ENCODE assay signal across 9 cellular contexts in the genomic region with DNA sequence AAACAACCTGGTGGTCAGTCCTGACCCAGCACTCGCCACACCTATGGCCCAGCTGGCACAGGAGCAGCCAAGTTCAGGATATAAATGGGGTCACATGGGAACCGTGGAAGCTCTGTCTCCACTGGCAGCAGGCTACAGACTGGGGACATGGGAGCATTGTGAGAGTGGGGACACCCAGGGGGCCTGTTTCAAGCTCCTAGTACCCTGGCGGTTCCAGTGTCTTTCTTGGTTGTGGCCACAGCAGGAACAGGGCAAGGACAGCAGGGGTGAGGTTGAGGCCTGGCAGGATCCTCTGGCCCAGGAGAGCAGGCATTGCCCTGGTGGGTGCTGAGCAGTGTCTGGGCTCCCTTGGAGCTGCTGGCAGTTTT. TPM values are rescaled to one million over a fixed set of nuclear protein-coding genes. Genes with fewer than 3 reads are reported as not detected.
DNase-seq lines count a peak whose midpoint lies in the region; ATAC-seq and TF ChIP-seq lines count a peak whose summit lies in the region.
"Had no signal": no experiment of that assay in that cellular context is flagged by ENCODE, and none has a peak within 500 bp of the region (broad histone marks: within the 10 kb centered on the region; RNA-seq: fewer than 3 reads in every experiment).

No MANE protein-coding gene starts in this region.

- intact Hi-C loops in colonic mucosa (cut with DNase I), result loop anchor here (5.0 kb wide), 1 partner anchor 119 kb away; no protein-coding TSS in a partner anchor

- H2AFZ ChIP-seq in neural cell (ENCODE audit: low read depth, low read length), result no peak overlapping the region

- peak overlapping the region; percentile 84 for H3K27ac ChIP-seq in C4-2B
- H3K27ac ChIP-seq in colonic mucosa, result peak overlapping the region; percentile 79
- H3K27ac ChIP-seq in neural cell (ENCODE audit: low read length), result no peak overlapping the region

- H3K4me2 ChIP-seq in neural cell (ENCODE audit: low read length), result peak overlapping the region; percentile 94

- DNase-seq in MV-4-11 (lab: John Stamatoyannopoulos, UW) (peak; percentile 26), colonic mucosa (no peak), AML-193 (lab: John Stamatoyannopoulos, UW) (no peak), retina (no peak)
- DNase-seq: SHP77 had no signal

- H3K4me1 ChIP-seq in colonic mucosa, result peaks cover 41% of the 10 kb centered on the region

- no peaks in the 10 kb centered on the region for H3K27me3 ChIP-seq in colonic mucosa
- H3K27me3 ChIP-seq in neural cell (ENCODE audit: insufficient read depth, low read depth, low read length), result no peaks in the 10 kb centered on the region

- peak overlapping the region; percentile 66 to 100 for H3K9ac ChIP-seq in colonic mucosa (ENCODE audit: low read depth in 2 of 2, low read length in 2 of 2)
- H3K9ac ChIP-seq in neural cell (ENCODE audit: low read length), result peak overlapping the region; percentile 81

- H3K36me3 ChIP-seq in colonic mucosa, result no peaks in the 10 kb centered on the region
- H3K36me3 ChIP-seq in neural cell (ENCODE audit: insufficient read depth, low read length), result no peaks in the 10 kb centered on the region

- TF ChIP-seq RAD21 in neural cell (conservative IDR thresholded peaks at IDR 0.05), result no peak

- no peak for ATAC-seq in GM19351 (IDR thresholded peaks at IDR 0.05; ENCODE audit: unreplicated experiment)
- no peak for ATAC-seq in HG02938 (IDR thresholded peaks at IDR 0.05; ENCODE audit: unreplicated experiment)

- peaks cover 50% of the 10 kb centered on the region for H3K79me2 ChIP-seq in neural cell (replicated peaks; ENCODE audit: insufficient read depth, low read length)

- no peaks in the 10 kb centered on the region for H3K9me2 ChIP-seq in neural cell (ENCODE audit: insufficient read depth, low read length)

- no peaks in the 10 kb centered on the region for H3F3A ChIP-seq in neural cell (ENCODE audit: insufficient read depth, low read length, poor library complexity, severe bottlenecking)

- peak overlapping the region; percentile 70 for H3K4me3 ChIP-seq in colonic mucosa
- peak overlapping the region; percentile 73 for H3K4me3 ChIP-seq in neural cell (ENCODE audit: low read length)

- no peaks in the 10 kb centered on the region for H3K9me3 ChIP-seq in colonic mucosa
- no peaks in the 10 kb centered on the region for H3K9me3 ChIP-seq in neural cell (ENCODE audit: low read length)

- TF ChIP-seq EP300 in neural cell (conservative IDR thresholded peaks at IDR 0.05; ENCODE audit: poor library complexity, severe bottlenecking), result no peak

- H4K20me1 ChIP-seq in neural cell (ENCODE audit: insufficient read depth), result peaks cover 5% of the 10 kb centered on the region

- no peak for TF ChIP-seq CTCF in C4-2B (conservative IDR thresholded peaks at IDR 0.05)
- no peak for TF ChIP-seq CTCF in colonic mucosa (IDR thresholded peaks at IDR 0.05)
- TF ChIP-seq CTCF in neural cell (IDR thresholded peaks at IDR 0.05; ENCODE audit: poor library complexity, severe bottlenecking), result no peak

TF ChIP-seq in neural cell, 6 proteins besides CTCF, POLR2A, EP300 and RAD21:
- no peak for TF ChIP-seq MXI1 (conservative IDR thresholded peaks at IDR 0.05; ENCODE audit: poor library complexity, severe bottlenecking)
- TF ChIP-seq EZH2 (IDR thresholded peaks at IDR 0.05; ENCODE audit: borderline replicate concordance, insufficient read depth, low read length, poor library complexity, severe bottlenecking), result no peak
- TF ChIP-seq, protein P1, sequence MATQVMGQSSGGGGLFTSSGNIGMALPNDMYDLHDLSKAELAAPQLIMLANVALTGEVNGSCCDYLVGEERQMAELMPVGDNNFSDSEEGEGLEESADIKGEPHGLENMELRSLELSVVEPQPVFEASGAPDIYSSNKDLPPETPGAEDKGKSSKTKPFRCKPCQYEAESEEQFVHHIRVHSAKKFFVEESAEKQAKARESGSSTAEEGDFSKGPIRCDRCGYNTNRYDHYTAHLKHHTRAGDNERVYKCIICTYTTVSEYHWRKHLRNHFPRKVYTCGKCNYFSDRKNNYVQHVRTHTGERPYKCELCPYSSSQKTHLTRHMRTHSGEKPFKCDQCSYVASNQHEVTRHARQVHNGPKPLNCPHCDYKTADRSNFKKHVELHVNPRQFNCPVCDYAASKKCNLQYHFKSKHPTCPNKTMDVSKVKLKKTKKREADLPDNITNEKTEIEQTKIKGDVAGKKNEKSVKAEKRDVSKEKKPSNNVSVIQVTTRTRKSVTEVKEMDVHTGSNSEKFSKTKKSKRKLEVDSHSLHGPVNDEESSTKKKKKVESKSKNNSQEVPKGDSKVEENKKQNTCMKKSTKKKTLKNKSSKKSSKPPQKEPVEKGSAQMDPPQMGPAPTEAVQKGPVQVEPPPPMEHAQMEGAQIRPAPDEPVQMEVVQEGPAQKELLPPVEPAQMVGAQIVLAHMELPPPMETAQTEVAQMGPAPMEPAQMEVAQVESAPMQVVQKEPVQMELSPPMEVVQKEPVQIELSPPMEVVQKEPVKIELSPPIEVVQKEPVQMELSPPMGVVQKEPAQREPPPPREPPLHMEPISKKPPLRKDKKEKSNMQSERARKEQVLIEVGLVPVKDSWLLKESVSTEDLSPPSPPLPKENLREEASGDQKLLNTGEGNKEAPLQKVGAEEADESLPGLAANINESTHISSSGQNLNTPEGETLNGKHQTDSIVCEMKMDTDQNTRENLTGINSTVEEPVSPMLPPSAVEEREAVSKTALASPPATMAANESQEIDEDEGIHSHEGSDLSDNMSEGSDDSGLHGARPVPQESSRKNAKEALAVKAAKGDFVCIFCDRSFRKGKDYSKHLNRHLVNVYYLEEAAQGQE (IDR thresholded peaks at IDR 0.05; ENCODE audit: borderline replicate concordance), result no peak
- no peak for TF ChIP-seq POLR2AphosphoS5 (IDR thresholded peaks at IDR 0.05)
- no peak for TF ChIP-seq SMC3 (conservative IDR thresholded peaks at IDR 0.05; ENCODE audit: poor library complexity)
- TF ChIP-seq TAF1 (IDR thresholded peaks at IDR 0.05; ENCODE audit: low read depth), result no peak

RNA-seq across cellular contexts. Expression of a gene that starts 1.9 kb away (rescaled TPM):
- total RNA-seq in colonic mucosa, result 100 to 1,000 TPM in 1 of 2 donors, 10 to 100 TPM in 1; 64.3 to 126 TPM
- 40.5 and 45.5 TPM in 2 replicates for polyA plus RNA-seq in neural cell
- polyA minus RNA-seq in neural cell, result 36.5 and 38.7 TPM in 2 replicates

RNA-seq across cellular contexts. Expression of a gene that starts 28.8 kb away (rescaled TPM):
- total RNA-seq in colonic mucosa, result not detected
- 0.18 TPM in 1 of 2 replicates, not detected in the other for polyA plus RNA-seq in neural cell
- polyA minus RNA-seq in neural cell, result not detected in 2 replicates

RNA-seq across cellular contexts. Expression of a gene that starts 35.1 kb away (rescaled TPM):
- total RNA-seq in colonic mucosa, result not detected
- not detected in 2 replicates for polyA plus RNA-seq in neural cell
- not detected in 2 replicates for polyA minus RNA-seq in neural cell

RNA-seq across cellular contexts. Expression of a gene that starts 42.6 kb away (rescaled TPM):
- total RNA-seq in colonic mucosa, result not detected
- 0.27 and 0.66 TPM in 2 replicates for polyA plus RNA-seq in neural cell
- polyA minus RNA-seq in neural cell, result not detected in 2 replicates

RNA-seq across cellular contexts. Expression of a gene that starts 58.5 kb away (rescaled TPM):
- total RNA-seq in colonic mucosa, result not detected
- polyA plus RNA-seq in neural cell, result 0.09 and 0.36 TPM in 2 replicates
- 0.24 and 0.58 TPM in 2 replicates for polyA minus RNA-seq in neural cell
